ENCODE assay signal across 13 cellular contexts in genomic region chr14:102930138-102930752, GRCh38. TPM values are rescaled to one million over a fixed set of nuclear protein-coding genes. Genes with fewer than 3 reads are reported as not detected.
DNase-seq lines count a peak whose midpoint lies in the region; ATAC-seq, FAIRE-seq and TF ChIP-seq lines count a peak whose summit lies in the region.
"Had no signal": no experiment of that assay in that cellular context is flagged by ENCODE, and none has a peak within 500 bp of the region (broad histone marks: within the 10 kb centered on the region; RNA-seq: fewer than 3 reads in every experiment).

No MANE protein-coding gene starts in this region.

- RAD21 ChIA-PET in GM12878 (lab: Charles Lee; ENCODE audit: unreplicated experiment), result interaction anchor here (1.4 kb wide), 1 partner anchor 237 kb away, joined by 3 read pairs; no protein-coding TSS in a partner anchor

- BruUV-seq in GM12878 (replicated peaks; lab: Mats Ljungman, UMichigan), result no TSS peak

- 52% methylated on average over 51 of the region's 74 CpGs for WGBS in GM12878 (ENCODE audit: insufficient coverage, insufficient replicate concordance, low lambda C conversion rate, missing lambda C conversion rate)

- DNase-seq in cardiac muscle cell (ENCODE audit: low read depth in 1 of 2, low spot score in 1 of 2) (peak; percentile 15 to 48), cardiac septum (ENCODE audit: low spot score) (no peak), GM12878 (ENCODE audit: low read depth, low spot score) (no peak), lower lobe of right lung (peak; percentile 50), upper lobe of right lung (no peak), GM13976 (ENCODE audit: low spot score) (no peak), NOMO-1 treated with DMSO at 0.1 percent for 48 hours (lab: John Stamatoyannopoulos, UW; ENCODE audit: unreplicated experiment) (no peak)
- DNase-seq: activated T-cell treated with anti-CD3 and anti-CD28 coated beads, Interleukin-2, amount 50 U/mL, for 72 hours; stimulated activated CD4-positive, alpha-beta T cell treated with anti-CD3 and anti-CD28 coated beads, Interleukin-4, amount 100 ng/mL, for 1 hour had no signal

- intact Hi-C loops in cardiac septum (cut with DNase I), result no loop called here
- intact Hi-C loops in GM12878 (cut with micrococcal nuclease; ENCODE audit: unreplicated experiment), result no loop called here
- intact Hi-C loops in lower lobe of right lung (cut with DNase I), result no loop called here
- intact Hi-C loops in upper lobe of right lung (cut with DNase I), result no loop called here

- TF ChIP-seq POLR2A in GM12878 (IDR thresholded peaks at IDR 0.05; ENCODE audit: low read depth, low read length), result no peak

- TF ChIP-seq EP300 in GM12878 (IDR thresholded peaks at IDR 0.05; ENCODE audit: borderline replicate concordance in 1 of 2, control insufficient read depth in 1 of 2, low read depth in 2 of 2, low read length in 2 of 2), result no peak

- H3K4me3 ChIP-seq in cardiac muscle cell (peak overlapping the region; percentile 26), GM12878 (no peak overlapping the region), lower lobe of right lung (peak overlapping the region; percentile 57), upper lobe of right lung (peak overlapping the region; percentile 52)

- TF ChIP-seq RAD21 in GM12878 (IDR thresholded peaks at IDR 0.05; ENCODE audit: insufficient read depth, low read depth, low read length), result no peak

- H3K4me1 ChIP-seq in cardiac muscle cell (ENCODE audit: low read depth) (peaks cover 8% of the 10 kb centered on the region), GM12878 (ENCODE audit: control insufficient read depth, insufficient read depth, low read length) (peaks cover 24% of the 10 kb centered on the region), lower lobe of right lung (peaks cover 28% of the 10 kb centered on the region), upper lobe of right lung (peaks cover 15% of the 10 kb centered on the region)

- POLR2A ChIA-PET in GM12878 (lab: Charles Lee), result no interaction called here

- CTCF ChIA-PET in GM12878 (lab: Yijun Ruan, JAX), result no interaction called here

- H3K27me3 ChIP-seq in cardiac muscle cell (peaks cover 59% of the 10 kb centered on the region), GM12878 (replicated peaks in 1 of 2; ENCODE audit: control insufficient read depth in 2 of 2, insufficient read depth in 2 of 2, low read length in 1 of 2) (peaks cover 7 to 10% of the 10 kb centered on the region in 2 experiments), lower lobe of right lung (ENCODE audit: low read depth) (peaks cover 42% of the 10 kb centered on the region), upper lobe of right lung (peaks cover 21% of the 10 kb centered on the region)

- H2AFZ ChIP-seq in GM12878 (ENCODE audit: control insufficient read depth, low read depth, low read length), result no peak overlapping the region

- SMC1A ChIA-PET in GM12878 (lab: Charles Lee; ENCODE audit: uncharacterized antibody, unreplicated experiment), result no interaction called here

- no peak for FAIRE-seq in GM12878 (lab: Jason Lieb, UNC)
- FAIRE-seq: D721Med, endometrium had no signal

- H4K20me1 ChIP-seq in GM12878 (ENCODE audit: control insufficient read depth, insufficient read depth), result no peaks in the 10 kb centered on the region

- TF ChIP-seq CTCF in cardiac muscle cell (IDR thresholded peaks at IDR 0.05; ENCODE audit: low read depth, low read length) (no peak), GM12878 (IDR thresholded peaks at IDR 0.05 in 2 of 3, conservative IDR thresholded peaks at IDR 0.05 in 1 of 3; ENCODE audit: control insufficient read depth in 2 of 3, extremely low read depth in 1 of 3, insufficient read depth in 1 of 3, low read depth in 3 of 3, low read length in 3 of 3) (no peak), lower lobe of right lung (IDR thresholded peaks at IDR 0.05) (no peak), upper lobe of right lung (IDR thresholded peaks at IDR 0.05) (no peak), GM13976 (IDR thresholded peaks at IDR 0.05; ENCODE audit: borderline replicate concordance, control extremely low read depth, extremely low read depth, insufficient read depth, missing control alignments) (no peak)

- in situ Hi-C loops in GM12878 (cut with MboI), result no loop called here
- in situ Hi-C loops in GM13976 (cut with MboI; ENCODE audit: low sequenced_read_pairs, unreplicated experiment), result no loop called here

- H3K79me2 ChIP-seq in GM12878 (ENCODE audit: control insufficient read depth, insufficient read depth, low read length), result no peaks in the 10 kb centered on the region

- ATAC-seq in GM12878, result peak; percentile 17
- ATAC-seq in lower lobe of right lung, result no peak
- no peak for ATAC-seq in upper lobe of right lung
- no peak for ATAC-seq in HG02973 (IDR thresholded peaks at IDR 0.05; ENCODE audit: unreplicated experiment)

- H3K9me3 ChIP-seq in cardiac muscle cell (ENCODE audit: low read depth) (no peaks in the 10 kb centered on the region), GM12878 (replicated peaks; ENCODE audit: control insufficient read depth, insufficient read depth, low read length) (no peaks in the 10 kb centered on the region), lower lobe of right lung (no peaks in the 10 kb centered on the region), upper lobe of right lung (no peaks in the 10 kb centered on the region)

- H3K9ac ChIP-seq in GM12878 (ENCODE audit: control insufficient read depth, insufficient read depth, low read length), result no peak overlapping the region

- H3K4me2 ChIP-seq in GM12878 (ENCODE audit: control insufficient read depth, insufficient read depth), result no peak overlapping the region; the same call in 1 of the 2 replicates

- no peaks in the 10 kb centered on the region for H3K36me3 ChIP-seq in cardiac muscle cell
- H3K36me3 ChIP-seq in GM12878 (ENCODE audit: control insufficient read depth in 2 of 2, insufficient read depth in 2 of 2, low read length in 1 of 2), result peaks cover 0 to 1% of the 10 kb centered on the region in 2 experiments; a peak in 1 of 4 replicates
- peaks cover 19% of the 10 kb centered on the region for H3K36me3 ChIP-seq in lower lobe of right lung
- H3K36me3 ChIP-seq in upper lobe of right lung, result peaks cover 17% of the 10 kb centered on the region

- H3K27ac ChIP-seq in cardiac muscle cell (no peak overlapping the region), GM12878 (ENCODE audit: control insufficient read depth, insufficient read depth) (no peak overlapping the region), lower lobe of right lung (no peak overlapping the region), upper lobe of right lung (no peak overlapping the region)

TF ChIP-seq in GM12878, 131 proteins besides CTCF, POLR2A, EP300 and RAD21:
- peak; percentile 42 for TF ChIP-seq SUZ12 (IDR thresholded peaks at IDR 0.05; ENCODE audit: unreplicated experiment)
- TF ChIP-seq, protein P1, sequence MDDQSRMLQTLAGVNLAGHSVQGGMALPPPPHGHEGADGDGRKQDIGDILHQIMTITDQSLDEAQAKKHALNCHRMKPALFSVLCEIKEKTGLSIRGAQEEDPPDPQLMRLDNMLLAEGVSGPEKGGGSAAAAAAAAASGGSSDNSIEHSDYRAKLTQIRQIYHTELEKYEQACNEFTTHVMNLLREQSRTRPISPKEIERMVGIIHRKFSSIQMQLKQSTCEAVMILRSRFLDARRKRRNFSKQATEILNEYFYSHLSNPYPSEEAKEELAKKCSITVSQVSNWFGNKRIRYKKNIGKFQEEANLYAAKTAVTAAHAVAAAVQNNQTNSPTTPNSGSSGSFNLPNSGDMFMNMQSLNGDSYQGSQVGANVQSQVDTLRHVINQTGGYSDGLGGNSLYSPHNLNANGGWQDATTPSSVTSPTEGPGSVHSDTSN (IDR thresholded peaks at IDR 0.05; ENCODE audit: insufficient replicate concordance, low read depth, low read length), result no peak

RNA-seq across cellular contexts. Expression of gene AMN, which starts 7.8 kb away (rescaled TPM):
- total RNA-seq in cardiac muscle cell, result 0.21 and 0.48 TPM in 2 replicates
- polyA plus RNA-seq in cardiac muscle cell, result 1.3 and 2.5 TPM in 2 replicates
- total RNA-seq in cardiac septum, result not detected
- 2.7 TPM in 2 replicates for total RNA-seq in GM12878 (2013; cell fraction: nucleolus; rRNA removed)
- 0.11 and 0.17 TPM in 2 replicates for total RNA-seq in GM12878 (2014; rRNA removed)
- not detected in 2 replicates for total RNA-seq in GM12878 (2014; rRNA removed; fragmentation: Illumina TruSeq; extraction: Trizol)
- total RNA-seq in GM12878 (2021), result 0.33 and 0.82 TPM in 2 replicates
- not detected for polyA plus RNA-seq in GM12878 (2011; ENCODE audit: low read depth)
- polyA plus RNA-seq in GM12878 (2011; rRNA removed), result 0.04 and 0.10 TPM in 2 replicates
- polyA plus RNA-seq in GM12878 (2011; cell fraction: cytosol; rRNA removed), result 0.07 and 0.22 TPM in 2 replicates
- 2.1 and 2.7 TPM in 2 replicates for polyA plus RNA-seq in GM12878 (2011; cell fraction: nucleus; rRNA removed)
- polyA plus RNA-seq in GM12878 (2012), result 0.26 and 0.45 TPM in 2 replicates
- 0.03 TPM in 1 of 2 replicates, not detected in the other for polyA plus RNA-seq in GM12878 (2014; fragmentation: Illumina TruSeq; extraction: Trizol)
- polyA plus RNA-seq in GM12878 (2014; fragmentation: Nextera tagmentation; extraction: Ambion mirVana), result not detected
- 0.24 TPM in 1 of 2 replicates, not detected in the other for polyA plus RNA-seq in GM12878 (2014; rRNA removed)
- not detected for polyA plus RNA-seq in GM12878 (2016; fragmentation: Nextera tagmentation; extraction: Ambion mirVana)
- 0.21 TPM in 1 of 2 replicates, not detected in the other for polyA minus RNA-seq in GM12878 (2011; rRNA and poly(A)+ RNA removed)
- polyA minus RNA-seq in GM12878 (2011; cell fraction: cytosol; rRNA and poly(A)+ RNA removed), result not detected in 2 replicates
- 0.36 and 0.48 TPM in 2 replicates for polyA minus RNA-seq in GM12878 (2011; cell fraction: nucleus; rRNA and poly(A)+ RNA removed)
- total RNA-seq in lower lobe of right lung, result 13.7 TPM
- total RNA-seq in upper lobe of right lung, result 19.8 TPM
- total RNA-seq: M059J had no signal

Comparison
In these comparisons a context has a peak if more than half of its experiments do, and no peak if none do; other contexts are left out.
1. DNase-seq: peak in cardiac muscle cell (2 of 2) and lower lobe of right lung (single experiment); none in cardiac septum (single experiment), GM12878 (single experiment), upper lobe of right lung (single experiment), GM13976 (single experiment) and NOMO-1 treated with DMSO at 0.1 percent for 48 hours (single experiment).